ENCODE assay signal across 8 cellular contexts in the genomic region with DNA sequence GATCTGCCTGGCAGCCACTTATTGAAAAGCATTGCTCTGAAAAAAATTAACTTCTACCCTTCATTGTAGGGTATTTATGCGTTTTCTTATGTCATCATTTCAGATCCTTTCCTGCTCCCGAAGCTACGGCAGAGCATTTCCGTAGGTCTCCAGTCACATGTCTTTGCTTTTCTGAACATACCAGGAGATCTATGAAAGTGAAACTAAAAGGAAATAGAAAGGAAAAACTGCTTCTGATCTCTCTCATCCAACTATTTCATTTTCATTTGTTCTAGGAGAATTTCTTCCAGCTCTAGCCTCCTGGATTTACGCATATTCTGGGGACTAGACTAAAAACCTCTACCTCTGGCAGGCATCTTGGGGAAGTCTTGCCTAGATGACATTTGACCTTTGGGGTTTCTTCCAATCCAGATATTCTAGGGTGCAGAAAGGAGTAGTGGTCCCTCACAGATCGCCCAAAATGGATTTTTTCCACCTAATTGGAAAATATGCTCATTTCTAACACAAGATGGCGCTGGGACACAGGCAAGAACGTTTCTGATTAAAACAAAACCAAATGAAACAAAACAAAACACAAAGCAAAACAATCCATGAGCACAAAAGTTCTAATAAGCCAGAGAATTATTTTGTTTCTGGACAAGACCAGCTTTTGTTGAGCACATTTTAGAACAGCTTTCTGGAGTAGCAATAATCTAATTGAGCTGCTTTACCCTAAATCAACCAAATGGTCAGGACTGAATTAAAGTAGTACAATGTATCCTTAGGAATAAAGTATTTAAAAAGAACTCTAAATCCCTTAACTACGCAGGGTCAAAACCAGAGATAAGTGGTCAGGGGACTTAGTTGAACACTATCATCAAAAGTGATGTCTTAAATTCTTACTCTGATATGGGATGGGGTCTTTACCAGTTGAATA. TPM values are rescaled to one million over a fixed set of nuclear protein-coding genes. Genes with fewer than 3 reads are reported as not detected.
DNase-seq lines count a peak whose midpoint lies in the region; ATAC-seq, FAIRE-seq and TF ChIP-seq lines count a peak whose summit lies in the region.

No MANE protein-coding gene starts in this region.

- DNase-seq in GM12891 (ENCODE audit: insufficient read length, low spot score) (no peak), OCI-LY7 (ENCODE audit: low spot score) (peak; percentile 47), spleen (no peak), NK-92 (lab: John Stamatoyannopoulos, UW; ENCODE audit: unreplicated experiment) (no peak)

- WGBS in spleen, 5 donors: 32 to 48% (median 44%) methylated on average over 9 of the region's 9 CpGs

- H3K9me2 ChIP-seq in OCI-LY7 (ENCODE audit: insufficient read depth, low read length): no peaks in the 10 kb centered on the region

- peak overlapping the region; percentile 54 to 84 (median 74) for H3K4me3 Mint-ChIP-seq in brain

- H2AFZ ChIP-seq in OCI-LY7 (ENCODE audit: low read length): peak overlapping the region; percentile 79; the same call in 1 of the 2 replicates

- peak overlapping the region; percentile 42 for H3K4me2 ChIP-seq in OCI-LY7 (ENCODE audit: low read length)

- ATAC-seq in HG02938 (IDR thresholded peaks at IDR 0.05; ENCODE audit: unreplicated experiment): no peak

- H3K9me3 ChIP-seq in OCI-LY7 (ENCODE audit: low read length): no peaks in the 10 kb centered on the region
- H3K9me3 ChIP-seq in spleen: no peaks in the 10 kb centered on the region

- TF ChIP-seq POLR2A in GM12891 (IDR thresholded peaks at IDR 0.05; ENCODE audit: low read depth, low read length) (no peak), spleen (IDR thresholded peaks at IDR 0.05) (no peak)

- POLR2A ChIA-PET in OCI-LY7 (lab: Charles Lee): interaction anchor here (0.6 to 1.5 kb wide), 3 partner anchors 114 to 392 kb away, joined by 3 to 5 read pairs (median 4); no protein-coding TSS in a partner anchor

- H3K36me3 Mint-ChIP-seq in brain: no peaks in the 10 kb centered on the region

- TF ChIP-seq CTCF in C4-2B (conservative IDR thresholded peaks at IDR 0.05): peak; percentile 94
- TF ChIP-seq CTCF in OCI-LY7 (conservative IDR thresholded peaks at IDR 0.05; ENCODE audit: low read length): peak; percentile 96
- peak; percentile 95 to 97 for TF ChIP-seq CTCF in brain (conservative IDR thresholded peaks at IDR 0.05)
- TF ChIP-seq CTCF in spleen (IDR thresholded peaks at IDR 0.05 in 8 of 11, conservative IDR thresholded peaks at IDR 0.05 in 3 of 11): peak; percentile 45 to 90 (median 74)

- H3K4me3 ChIP-seq in OCI-LY7 (ENCODE audit: low read depth, low read length, poor library complexity, severe bottlenecking): no peak overlapping the region
- H3K4me3 ChIP-seq in spleen: peak overlapping the region in 6 of 8 donors; percentile 19 to 56 (median 28)

- intact Hi-C loops in OCI-LY7 (cut with micrococcal nuclease; ENCODE audit: unreplicated experiment) (loop anchor here (1.0 to 5.0 kb wide), 2 partner anchors 152 to 392 kb away; no protein-coding TSS in a partner anchor), spleen (cut with DNase I; ENCODE audit: low total_unique reads) (loop anchor here (5.0 to 10.0 kb wide), 2 partner anchors 149 to 392 kb away; no protein-coding TSS in a partner anchor)

- peak; percentile 84 for FAIRE-seq in GM12891 (lab: Jason Lieb, UNC)
- FAIRE-seq in islet of Langerhans (lab: Jason Lieb, UNC): peak; percentile 96

- no peaks in the 10 kb centered on the region for H3K36me3 ChIP-seq in OCI-LY7 (ENCODE audit: insufficient read depth, low read length)
- no peaks in the 10 kb centered on the region for H3K36me3 ChIP-seq in spleen

- no TSS peak for BruUV-seq in OCI-LY7 (replicated peaks; lab: Mats Ljungman, UMichigan)

- CTCF ChIA-PET in OCI-LY7 (lab: Charles Lee; ENCODE audit: unreplicated experiment): interaction anchor here (0.6 to 1.4 kb wide), 2 partner anchors 379 to 391 kb away, joined by 3 to 5 read pairs; no protein-coding TSS in a partner anchor

- H3K9me3 Mint-ChIP-seq in brain: no peaks in the 10 kb centered on the region

- H3K27ac Mint-ChIP-seq in brain: peak overlapping the region; percentile 85 to 97 (median 90)

- no peaks in the 10 kb centered on the region for H3K4me1 Mint-ChIP-seq in brain

- H4K20me1 ChIP-seq in OCI-LY7 (ENCODE audit: insufficient read depth, low read length): no peaks in the 10 kb centered on the region

- peaks cover 0 to 9% (median 0%) of the 10 kb centered on the region in 7 donors for H3K27me3 ChIP-seq in spleen (replicated peaks in 1 of 7)

- H3K79me2 ChIP-seq in OCI-LY7 (ENCODE audit: insufficient read depth, low read depth, low read length): no peaks in the 10 kb centered on the region

- H3K27ac ChIP-seq in C4-2B (no peak overlapping the region), OCI-LY7 (ENCODE audit: low read depth, low read length, poor library complexity, severe bottlenecking) (no peak overlapping the region), spleen (peak overlapping the region; percentile 23 to 82 (median 63))

- H3K27me3 Mint-ChIP-seq in brain: no peaks in the 10 kb centered on the region

- H3K4me1 ChIP-seq in OCI-LY7 (ENCODE audit: insufficient read depth, low read length, poor library complexity, severe bottlenecking) (no peaks in the 10 kb centered on the region), spleen (peaks cover 0 to 16% (median 10%) of the 10 kb centered on the region in 6 donors)

TF ChIP-seq in GM12891, 5 proteins besides CTCF, POLR2A, EP300 and RAD21:
- TF ChIP-seq POU2F2 (IDR thresholded peaks at IDR 0.05; ENCODE audit: low read depth, low read length): no peak
- TF ChIP-seq PAX5 (IDR thresholded peaks at IDR 0.05; ENCODE audit: insufficient read depth, low read length, severe bottlenecking): no peak
- TF ChIP-seq TAF1 (IDR thresholded peaks at IDR 0.05; ENCODE audit: low read depth, low read length): no peak
- no peak for TF ChIP-seq POLR2AphosphoS5 (IDR thresholded peaks at IDR 0.05; ENCODE audit: low read depth, low read length)
- TF ChIP-seq SPI1 (IDR thresholded peaks at IDR 0.05; ENCODE audit: low read depth, low read length): no peak

RNA-seq across cellular contexts. Expression of gene PARP11, which starts 12.2 kb away (rescaled TPM):
- 3.9 TPM for polyA plus RNA-seq in GM12891 (2012; ENCODE audit: low read depth, missing spikeins)
- total RNA-seq in OCI-LY7 (2014; rRNA removed; shearing (Covaris generic)): 3.8 and 13.6 TPM in 2 replicates
- 15.3 and 15.7 TPM in 2 replicates for total RNA-seq in OCI-LY7 (2022)
- 3.1 TPM for polyA plus RNA-seq in brain (ENCODE audit: insufficient read depth, low read depth, low replicate concordance)
- 10 to 100 TPM; 12.7 to 25.2 (median 22.4) TPM for total RNA-seq in spleen
- polyA plus RNA-seq in spleen: 1 to 10 TPM; 3.7 to 4.9 (median 4.5) TPM

Comparison
In these comparisons a context has a peak if more than half of its experiments do, and no peak if none do; other contexts are left out.
1. H3K27ac ChIP-seq: peak in spleen (8 of 8); none in C4-2B (single experiment) and OCI-LY7 (single experiment).
2. Peak in every context shown above with its lines, with median percentiles within 50 percentile points of each other: CTCF ChIP-seq.